Comparison of ENCODE assay signal across 8 cellular contexts in the genomic region with DNA sequence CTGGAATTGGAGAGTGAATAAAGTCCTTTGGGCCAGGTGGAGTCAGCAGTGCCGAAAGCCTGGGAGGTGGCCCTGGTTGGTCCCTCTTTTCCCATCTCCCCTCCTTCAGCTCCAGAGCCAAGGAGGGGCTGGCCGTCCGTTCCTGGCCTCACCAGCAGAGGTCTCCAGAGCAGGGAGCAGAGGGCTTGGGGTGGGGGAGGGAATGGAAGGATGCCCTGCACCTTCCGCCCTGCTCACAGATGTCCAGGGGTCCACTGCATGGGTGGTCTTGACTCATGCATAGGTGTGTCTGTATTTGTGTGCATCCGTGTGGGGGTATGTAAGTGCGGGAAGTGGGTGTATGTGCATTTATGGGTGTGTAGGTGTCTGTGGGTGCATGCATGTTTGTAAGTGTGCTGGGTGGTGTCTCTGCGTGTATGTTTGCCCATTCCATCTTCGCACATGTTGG.
A peak's percentile ranks its signal among the peaks of the same experiment; 100 is the strongest.
DNase-seq lines count a peak whose midpoint lies in the region; ATAC-seq and TF ChIP-seq lines count a peak whose summit lies in the region.

No MANE protein-coding gene starts in this region.

- DNase-seq in Caki2 (ENCODE audit: low read depth) (peak; percentile 35), HPDE6-E6E7 (ENCODE audit: extremely low spot score) (peak; percentile 40), WTC11 (ENCODE audit: low spot score) (peak; percentile 85), ecto neural progenitor cell (ENCODE audit: low spot score) (peak; percentile 83), medulla oblongata (ENCODE audit: extremely low spot score) (peak; percentile 83), superior temporal gyrus (ENCODE audit: extremely low spot score) (peak; percentile 76)

- peaks cover 3% of the 10 kb centered on the region for H3K27me3 Mint-ChIP-seq in WTC11 (ENCODE audit: low read depth)

- no peak overlapping the region for H3K27ac Mint-ChIP-seq in WTC11

- peaks cover 17% of the 10 kb centered on the region for H3K9me3 Mint-ChIP-seq in WTC11

- CTCF ChIA-PET in WTC11 (lab: Charles Lee) = interaction anchor here (0.6 to 4.8 kb wide), 50 partner anchors 9 to 514 kb away, joined by 3 to 31 read pairs (median 3); no protein-coding TSS in a partner anchor

- POLR2A ChIA-PET in WTC11 (lab: Charles Lee) = interaction anchor here (0.5 kb wide), 1 partner anchor 60 kb away, joined by 7 read pairs; no protein-coding TSS in a partner anchor

- peaks cover 15% of the 10 kb centered on the region for H3K36me3 Mint-ChIP-seq in WTC11

- ATAC-seq in WTC11 (peak; percentile 92), GM18867 (IDR thresholded peaks at IDR 0.05; ENCODE audit: unreplicated experiment) (no peak), GM18870 (IDR thresholded peaks at IDR 0.05; ENCODE audit: unreplicated experiment) (no peak)

- H3K4me1 Mint-ChIP-seq in WTC11 = peaks cover 5% of the 10 kb centered on the region

- no peak overlapping the region for H3K4me3 Mint-ChIP-seq in WTC11

- TF ChIP-seq CTCF in WTC11 (IDR thresholded peaks at IDR 0.05) = peak; percentile 40; the same call in 1 of the 2 replicates

- in situ Hi-C loops in Caki2 (cut with HindIII; ENCODE audit: low pct_unique_long_range_greater_than_20kb, low sequenced_read_pairs) = no loop called here

TF ChIP-seq in WTC11, 78 proteins besides CTCF, POLR2A, EP300 and RAD21:
- TF ChIP-seq ZNF281 (CRISPR knock-in tag; IDR thresholded peaks at IDR 0.05) (peak; percentile 81; the same call in 1 of the 2 replicates), E2F5 (CRISPR knock-in tag; IDR thresholded peaks at IDR 0.05) (no peak), KAT7 (CRISPR knock-in tag; IDR thresholded peaks at IDR 0.05; ENCODE audit: borderline replicate concordance) (no peak), ZNF121 (CRISPR knock-in tag; IDR thresholded peaks at IDR 0.05) (0 out of 2 replicates have a peak, but pooled peaks have one; percentile 8), ZNF423 (CRISPR knock-in tag; IDR thresholded peaks at IDR 0.05) (peak; percentile 77)

Comparison
In these comparisons a context has a peak if more than half of its experiments do, and no peak if none do; other contexts are left out.
1. DNase-seq: peak in every context shown above with its lines; median percentile 85 in WTC11; 83 in ecto neural progenitor cell; 83 in medulla oblongata; 76 in superior temporal gyrus; 40 in HPDE6-E6E7; 35 in Caki2.